ENCODE assay signal across 1 cellular context in genomic region chr4:1403177-1403583, GRCh38.
TF ChIP-seq lines count a peak whose summit lies in the region.

No MANE protein-coding gene starts in this region.

TF ChIP-seq in HepG2, 621 proteins besides CTCF, POLR2A, EP300 and RAD21:
- no peak for TF ChIP-seq AKNA (CRISPR knock-in tag; IDR thresholded peaks at IDR 0.05; ENCODE audit: borderline replicate concordance)
- TF ChIP-seq ZNF75D (CRISPR knock-in tag; IDR thresholded peaks at IDR 0.05; ENCODE audit: borderline replicate concordance): no peak
- TF ChIP-seq PRPF4 (IDR thresholded peaks at IDR 0.05; ENCODE audit: low read depth, low read length, poor library complexity, severe bottlenecking): no peak
- TF ChIP-seq ZHX2 (IDR thresholded peaks at IDR 0.05; ENCODE audit: low read depth): no peak
- TF ChIP-seq ZHX2 (CRISPR knock-in tag; IDR thresholded peaks at IDR 0.05; ENCODE audit: borderline replicate concordance): no peak
- TF ChIP-seq RBM39 (IDR thresholded peaks at IDR 0.05; ENCODE audit: low read depth, low read length, poor library complexity, severe bottlenecking): no peak
- no peak for TF ChIP-seq ZNF101 (CRISPR knock-in tag; IDR thresholded peaks at IDR 0.05; ENCODE audit: borderline replicate concordance, low read depth)
- TF ChIP-seq ZNF792 (CRISPR knock-in tag; IDR thresholded peaks at IDR 0.05): no peak
- no peak for TF ChIP-seq ZNF235 (CRISPR knock-in tag; IDR thresholded peaks at IDR 0.05; ENCODE audit: borderline replicate concordance)
- TF ChIP-seq PHF21A (CRISPR knock-in tag; IDR thresholded peaks at IDR 0.05): no peak
- TF ChIP-seq BRCA1 (CRISPR knock-in tag; IDR thresholded peaks at IDR 0.05): no peak
- no peak for TF ChIP-seq THAP9 (CRISPR knock-in tag; IDR thresholded peaks at IDR 0.05; ENCODE audit: borderline replicate concordance)
- TF ChIP-seq SNAI1 (CRISPR knock-in tag; IDR thresholded peaks at IDR 0.05; ENCODE audit: borderline replicate concordance): no peak
- no peak for TF ChIP-seq ZNF615 (CRISPR knock-in tag; IDR thresholded peaks at IDR 0.05; ENCODE audit: borderline replicate concordance)
- TF ChIP-seq ZNF660 (CRISPR knock-in tag; IDR thresholded peaks at IDR 0.05; ENCODE audit: borderline replicate concordance, low read depth): no peak
- no peak for TF ChIP-seq SMAD9 (CRISPR knock-in tag; IDR thresholded peaks at IDR 0.05)
- TF ChIP-seq MED8 (CRISPR knock-in tag; IDR thresholded peaks at IDR 0.05; ENCODE audit: insufficient replicate concordance): no peak
- no peak for TF ChIP-seq ZNF720 (CRISPR knock-in tag; IDR thresholded peaks at IDR 0.05)
